In genomic region chr3:58292866-58293265, GRCh38 we compare ENCODE assay signal across 27 cellular contexts.
"Had no signal": no experiment of that assay in that cellular context is flagged by ENCODE, and none has a peak within 500 bp of the region (broad histone marks: within the 10 kb centered on the region; RNA-seq: fewer than 3 reads in every experiment).

No MANE protein-coding gene starts in this region.

- H3K27ac ChIP-seq: body of pancreas, cardiac muscle cell, epithelial cell of prostate, neural progenitor cell, skin epidermis, tibial nerve had no signal

- H3K4me3 Mint-ChIP-seq: activated CD4-positive, alpha-beta memory T cell treated with anti-CD3 and anti-CD28 coated beads, Interleukin-2, amount 10 ng/mL, durations not matched to agents 7 days and 5 days; activated CD4-positive, alpha-beta T cell treated with anti-CD3 and anti-CD28 coated beads, Interleukin-2, amount 10 ng/mL, durations not matched to agents 7 days and 5 days; activated T-cell treated with anti-CD3 and anti-CD28 coated beads, Interleukin-2, amount 50 U/mL, for 24 hours; naive thymus-derived CD4-positive, alpha-beta T cell; neural progenitor cell; stimulated activated effector memory CD8-positive, alpha-beta T cell treated with anti-CD3 and anti-CD28 coated beads, Interleukin-12 subunit alpha, Interleukin-12 subunit beta, amount 100 ng/mL, for 72 hours; stimulated activated naive CD8-positive, alpha-beta T cell treated with anti-CD3 and anti-CD28 coated beads, Interleukin-15, amount 100 ng/mL, for 72 hours had no signal

- H3K4me1 Mint-ChIP-seq: activated CD4-positive, alpha-beta memory T cell treated with anti-CD3 and anti-CD28 coated beads, Interleukin-2, amount 10 ng/mL, durations not matched to agents 7 days and 5 days; activated CD4-positive, alpha-beta T cell treated with anti-CD3 and anti-CD28 coated beads, Interleukin-2, amount 10 ng/mL, durations not matched to agents 7 days and 5 days; stimulated activated effector memory CD8-positive, alpha-beta T cell treated with anti-CD3 and anti-CD28 coated beads, Interleukin-12 subunit alpha, Interleukin-12 subunit beta, amount 100 ng/mL, for 72 hours; stimulated activated naive CD8-positive, alpha-beta T cell treated with anti-CD3 and anti-CD28 coated beads, Interleukin-15, amount 100 ng/mL, for 72 hours had no signal

- H3K4me1 ChIP-seq: body of pancreas, neural progenitor cell, tibial nerve had no signal

- H3K9me3 ChIP-seq: body of pancreas, gastrocnemius medialis, tibial nerve had no signal

- H3K36me3 Mint-ChIP-seq: stimulated activated effector memory CD8-positive, alpha-beta T cell treated with anti-CD3 and anti-CD28 coated beads, Interleukin-12 subunit alpha, Interleukin-12 subunit beta, amount 100 ng/mL, for 72 hours had no signal

- H3K4me3 ChIP-seq: body of pancreas, cardiac muscle cell, gastrocnemius medialis, neural progenitor cell, skin epidermis, tibial nerve had no signal

- H3K36me3 ChIP-seq: cardiac muscle cell, gastrocnemius medialis, neural progenitor cell had no signal

- ATAC-seq: body of pancreas; naive thymus-derived CD4-positive, alpha-beta T cell; sciatic nerve; SK-N-SH treated with all-trans-retinoic acid at 6 μM for 48 hours; stimulated activated effector memory CD8-positive, alpha-beta T cell treated with anti-CD3 and anti-CD28 coated beads, Interleukin-12 subunit alpha, Interleukin-12 subunit beta, amount 100 ng/mL, for 72 hours; stimulated activated naive CD8-positive, alpha-beta T cell treated with anti-CD3 and anti-CD28 coated beads, Interleukin-15, amount 100 ng/mL, for 72 hours had no signal

- H3K27me3 ChIP-seq: body of pancreas, cardiac muscle cell, gastrocnemius medialis, neural progenitor cell, tibial nerve had no signal

- H3K9me3 Mint-ChIP-seq: activated T-cell treated with anti-CD3 and anti-CD28 coated beads, Interleukin-2, amount 50 U/mL, for 24 hours; stimulated activated naive CD8-positive, alpha-beta T cell treated with anti-CD3 and anti-CD28 coated beads, Interleukin-15, amount 100 ng/mL, for 72 hours had no signal

- DNase-seq: activated CD4-positive, alpha-beta memory T cell treated with anti-CD3 and anti-CD28 coated beads, Interleukin-2, amount 10 ng/mL, durations not matched to agents 7 days and 5 days; activated CD4-positive, alpha-beta T cell treated with anti-CD3 and anti-CD28 coated beads for 1 hour; activated CD4-positive, alpha-beta T cell treated with anti-CD3 and anti-CD28 coated beads, Interleukin-2, amount 10 ng/mL, durations not matched to agents 7 days and 5 days; activated CD8-positive, alpha-beta memory T cell treated with anti-CD3 and anti-CD28 coated beads, Interleukin-2, amount 50 U/mL, for 48 hours; activated gamma-delta T cell treated with Interleukin-2 at 50 U/mL for 16 hours; activated naive CD4-positive, alpha-beta T cell treated with anti-CD3 and anti-CD28 coated beads, Interleukin-2, amount 50 U/mL, for 16 hours; activated T-cell treated with anti-CD3 and anti-CD28 coated beads, Interleukin-2, amount 50 U/mL, for 24 hours; aorta; body of pancreas; cortex of kidney; gastrocnemius medialis; glutamatergic neuron; islet precursor cell; left cardiac atrium; naive thymus-derived CD4-positive, alpha-beta T cell; stimulated activated CD4-positive, alpha-beta T cell treated with anti-CD3 and anti-CD28 coated beads, Interleukin-12 subunit alpha, Interleukin-12 subunit beta, amount 100 ng/mL, for 4 hours; stimulated activated CD4-positive, alpha-beta T cell treated with anti-CD3 and anti-CD28 coated beads, Interleukin-4, amount 100 ng/mL, for 24 hours; stimulated activated naive CD8-positive, alpha-beta T cell treated with anti-CD3 and anti-CD28 coated beads, Interleukin-15, amount 100 ng/mL, for 72 hours; T-helper 2 cell had no signal

- H3K27me3 Mint-ChIP-seq: activated CD4-positive, alpha-beta memory T cell treated with anti-CD3 and anti-CD28 coated beads, Interleukin-2, amount 10 ng/mL, durations not matched to agents 7 days and 5 days; activated CD4-positive, alpha-beta T cell treated with anti-CD3 and anti-CD28 coated beads, Interleukin-2, amount 10 ng/mL, durations not matched to agents 7 days and 5 days; naive thymus-derived CD4-positive, alpha-beta T cell had no signal

- H3K27ac Mint-ChIP-seq: activated CD4-positive, alpha-beta memory T cell treated with anti-CD3 and anti-CD28 coated beads, Interleukin-2, amount 10 ng/mL, durations not matched to agents 7 days and 5 days; activated CD4-positive, alpha-beta T cell treated with anti-CD3 and anti-CD28 coated beads, Interleukin-2, amount 10 ng/mL, durations not matched to agents 7 days and 5 days; activated T-cell treated with anti-CD3 and anti-CD28 coated beads, Interleukin-2, amount 50 U/mL, for 24 hours; stimulated activated effector memory CD8-positive, alpha-beta T cell treated with anti-CD3 and anti-CD28 coated beads, Interleukin-12 subunit alpha, Interleukin-12 subunit beta, amount 100 ng/mL, for 72 hours; stimulated activated naive CD8-positive, alpha-beta T cell treated with anti-CD3 and anti-CD28 coated beads, Interleukin-15, amount 100 ng/mL, for 72 hours had no signal
